ENCODE assay signal across 8 cellular contexts in genomic region chr12:6927379-6927991, GRCh38. TPM values are rescaled to one million over a fixed set of nuclear protein-coding genes. Genes with fewer than 3 reads are reported as not detected.
DNase-seq lines count a peak whose midpoint lies in the region; ATAC-seq lines count a peak whose summit lies in the region.

TSS of gene ATN1 (plus strand) at chr12:6927959. CDS start at chr12:6934002, 6,043 bp downstream.

- no peaks in the 10 kb centered on the region for H3K27me3 ChIP-seq in mesenchymal stem cell (ENCODE audit: control insufficient read depth in 1 of 2, insufficient read depth in 1 of 2, low read length in 2 of 2)

- H3K27ac ChIP-seq in mesenchymal stem cell (ENCODE audit: low read length, poor library complexity, severe bottlenecking) = peak within 1 kb of the TSS; percentile 78

- H2AK5ac ChIP-seq in mesenchymal stem cell (ENCODE audit: low read length, severe bottlenecking) = peak within 1 kb of the TSS; percentile 81

- H3K14ac ChIP-seq in mesenchymal stem cell (ENCODE audit: low read length in 2 of 2) = peak within 1 kb of the TSS; percentile 63 to 85

- peak within 1 kb of the TSS in 1 of 2 experiments; percentile 86 for H2BK12ac ChIP-seq in mesenchymal stem cell (ENCODE audit: low read length in 2 of 2)

- no peaks in the 10 kb centered on the region for H3K79me1 ChIP-seq in mesenchymal stem cell (replicated peaks; ENCODE audit: low read length, poor library complexity, severe bottlenecking)

- peak within 1 kb of the TSS; percentile 84 for H3K4me3 Mint-ChIP-seq in activated CD4-positive, alpha-beta T cell treated with anti-CD3 and anti-CD28 coated beads, Interleukin-2, amount 10 ng/mL, durations not matched to agents 7 days and 5 days

- peak within 1 kb of the TSS; percentile 97 for H2BK120ac ChIP-seq in mesenchymal stem cell (ENCODE audit: low read depth, low read length)

- no peaks in the 10 kb centered on the region for H3K9me3 ChIP-seq in mesenchymal stem cell (ENCODE audit: control insufficient read depth, low read length)

- H3K27me3 Mint-ChIP-seq in activated CD4-positive, alpha-beta T cell treated with anti-CD3 and anti-CD28 coated beads, Interleukin-2, amount 10 ng/mL, durations not matched to agents 7 days and 5 days = no peaks in the 10 kb centered on the region

- CTCF ChIA-PET in activated CD4-positive, alpha-beta T cell treated with anti-CD3 and anti-CD28 coated beads, Interleukin-2, amount 10 ng/mL, durations not matched to agents 7 days and 5 days (lab: Charles Lee) = interaction anchor here (0.6 to 5.6 kb wide), 9 partner anchors 10 to 722 kb away, joined by 3 to 49 read pairs (median 16); partner anchors contain the start of gene ENO2

- H3K4me1 ChIP-seq in mesenchymal stem cell (ENCODE audit: control insufficient read depth, insufficient read depth, low read depth, low read length) = peaks cover 33% of the 10 kb centered on the region

- H3K36me3 Mint-ChIP-seq in activated CD4-positive, alpha-beta T cell treated with anti-CD3 and anti-CD28 coated beads, Interleukin-2, amount 10 ng/mL, durations not matched to agents 7 days and 5 days (ENCODE audit: low read depth) = peaks cover 8% of the 10 kb centered on the region

- H2AFZ ChIP-seq in mesenchymal stem cell (ENCODE audit: low read depth, low read length) = no peak within 1 kb of the TSS

- H3K9ac ChIP-seq in mesenchymal stem cell (ENCODE audit: low read length) = peak within 1 kb of the TSS; percentile 91

- H2BK5ac ChIP-seq in mesenchymal stem cell (ENCODE audit: low read depth, low read length, poor library complexity, severe bottlenecking) = peak within 1 kb of the TSS; percentile 94

- peak within 1 kb of the TSS in 1 of 2 experiments; percentile 97 for H3K23ac ChIP-seq in mesenchymal stem cell (ENCODE audit: low read length in 2 of 2)

- peak within 1 kb of the TSS; percentile 98 to 99 for H3K18ac ChIP-seq in mesenchymal stem cell (ENCODE audit: low read depth in 1 of 2, low read length in 2 of 2)

- peaks cover 3 to 21% of the 10 kb centered on the region in 2 experiments for H3K36me3 ChIP-seq in mesenchymal stem cell (ENCODE audit: control insufficient read depth in 1 of 2, insufficient read depth in 2 of 2, low read depth in 1 of 2, low read length in 2 of 2)

- no peaks in the 10 kb centered on the region for H3K9me3 Mint-ChIP-seq in activated CD4-positive, alpha-beta T cell treated with anti-CD3 and anti-CD28 coated beads, Interleukin-2, amount 10 ng/mL, durations not matched to agents 7 days and 5 days

- H4K8ac ChIP-seq in mesenchymal stem cell (ENCODE audit: low read length) = peak within 1 kb of the TSS; percentile 94

- H3K4me2 ChIP-seq in mesenchymal stem cell (ENCODE audit: low read length, poor library complexity, severe bottlenecking) = peak within 1 kb of the TSS; percentile 88

- POLR2A ChIA-PET in activated CD4-positive, alpha-beta T cell treated with anti-CD3 and anti-CD28 coated beads, Interleukin-2, amount 10 ng/mL, durations not matched to agents 7 days and 5 days (lab: Charles Lee) = no interaction called here

- peak within 1 kb of the TSS; percentile 92 for H2BK15ac ChIP-seq in mesenchymal stem cell (ENCODE audit: low read depth, poor library complexity, severe bottlenecking)

- peak within 1 kb of the TSS; percentile 95 for H4K91ac ChIP-seq in mesenchymal stem cell (ENCODE audit: low read length)

- DNase-seq in NCI-H524 (lab: John Stamatoyannopoulos, UW) = peak; percentile 59 to 65
- DNase-seq in NCI-H524 treated with DMSO at 0.1 percent for 48 hours (lab: John Stamatoyannopoulos, UW) = no peak
- peak; percentile 90 for DNase-seq in NCI-H146 (lab: John Stamatoyannopoulos, UW)
- peak; percentile 48 for DNase-seq in activated CD4-positive, alpha-beta T cell treated with anti-CD3 and anti-CD28 coated beads, Interleukin-2, amount 10 ng/mL, durations not matched to agents 7 days and 5 days
- DNase-seq in epidermal melanocyte (ENCODE audit: insufficient read length, low spot score) = peak; percentile 82
- peak; percentile 83 for DNase-seq in mesenchymal stem cell
- DNase-seq in stromal cell of bone marrow (ENCODE audit: low read depth) = peak; percentile 68

- peak within 1 kb of the TSS; percentile 92 to 94 for H3K4ac ChIP-seq in mesenchymal stem cell (ENCODE audit: low read depth in 1 of 2, low read length in 2 of 2)

- peak within 1 kb of the TSS; percentile 91 for H3K27ac Mint-ChIP-seq in activated CD4-positive, alpha-beta T cell treated with anti-CD3 and anti-CD28 coated beads, Interleukin-2, amount 10 ng/mL, durations not matched to agents 7 days and 5 days

- no peak for ATAC-seq in HG03139 (IDR thresholded peaks at IDR 0.05; ENCODE audit: unreplicated experiment)

- H3K4me1 Mint-ChIP-seq in activated CD4-positive, alpha-beta T cell treated with anti-CD3 and anti-CD28 coated beads, Interleukin-2, amount 10 ng/mL, durations not matched to agents 7 days and 5 days = peaks cover 73% of the 10 kb centered on the region

- peak within 1 kb of the TSS; percentile 85 to 97 for H3K4me3 ChIP-seq in mesenchymal stem cell (ENCODE audit: insufficient read depth in 1 of 2, low read depth in 1 of 2, low read length in 2 of 2)

- under 1% methylated on average over 47 of the region's 60 CpGs for WGBS in mesenchymal stem cell

RNA-seq across cellular contexts. Expression of gene ATN1, which starts in this region (rescaled TPM):
- 10 to 100 TPM; 27.3 to 27.6 TPM for total RNA-seq in activated CD4-positive, alpha-beta T cell treated with anti-CD3 and anti-CD28 coated beads, Interleukin-2, amount 10 ng/mL, durations not matched to agents 7 days and 5 days
- 119 TPM for polyA plus RNA-seq in mesenchymal stem cell (2013, experiment 1 of 2)
- 111 TPM for polyA plus RNA-seq in mesenchymal stem cell (2013, experiment 2 of 2)
